Comparison of ENCODE assay signal across 23 cellular contexts in the genomic region with DNA sequence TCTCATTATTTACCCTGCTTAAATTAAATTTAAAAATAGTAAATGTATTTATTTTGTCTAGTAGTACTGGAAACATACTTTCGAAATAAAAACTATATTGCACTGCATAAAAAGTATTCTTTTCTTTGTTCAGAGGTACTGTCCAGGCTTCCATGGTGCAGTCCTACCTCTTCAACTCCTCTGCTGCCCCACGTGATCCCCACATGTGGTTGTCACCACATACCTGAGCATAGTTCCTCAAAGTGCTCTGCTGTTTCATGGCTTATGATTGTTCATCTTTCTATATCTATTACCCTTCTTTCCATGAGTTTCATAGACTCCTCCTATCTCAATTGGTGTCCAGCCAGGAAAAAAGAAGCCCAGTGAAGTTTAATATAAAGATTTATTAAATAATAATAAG.
A peak's percentile ranks its signal among the peaks of the same experiment; 100 is the strongest.
DNase-seq lines count a peak whose midpoint lies in the region; ATAC-seq and TF ChIP-seq lines count a peak whose summit lies in the region.
"Had no signal": no experiment of that assay in that cellular context is flagged by ENCODE, and none has a peak within 500 bp of the region (broad histone marks: within the 10 kb centered on the region; RNA-seq: fewer than 3 reads in every experiment).

No MANE protein-coding gene starts in this region.

- no peaks in the 10 kb centered on the region for H3K9me2 ChIP-seq in Loucy (replicated peaks; ENCODE audit: low read depth, low read length)

- H3K27me3 Mint-ChIP-seq in activated naive CD4-positive, alpha-beta T cell treated with anti-CD3 and anti-CD28 coated beads, Interleukin-2, amount 10 ng/mL, durations not matched to agents 7 days and 5 days: peaks cover 12% of the 10 kb centered on the region
- H3K27me3 Mint-ChIP-seq in activated CD8-positive, alpha-beta T cell treated with anti-CD3 and anti-CD28 coated beads for 36 hours: peaks cover 1% of the 10 kb centered on the region
- H3K27me3 Mint-ChIP-seq in memory B cell: peaks cover 11% of the 10 kb centered on the region

- TF ChIP-seq CTCF in Loucy (conservative IDR thresholded peaks at IDR 0.05; ENCODE audit: low read length): no peak
- TF ChIP-seq CTCF in activated CD8-positive, alpha-beta T cell treated with anti-CD3 and anti-CD28 coated beads for 36 hours (IDR thresholded peaks at IDR 0.05): no peak

- no peaks in the 10 kb centered on the region for H3K36me3 ChIP-seq in Loucy (ENCODE audit: insufficient read depth, low read length)
- H3K36me3 ChIP-seq: HAP-1, neutrophil, right lobe of liver, SJSA1, stomach, thyroid gland had no signal

- POLR2A ChIA-PET in activated CD8-positive, alpha-beta T cell treated with anti-CD3 and anti-CD28 coated beads for 36 hours (lab: Charles Lee): interaction anchor here (1.1 to 5.0 kb wide), 4 partner anchors 547 to 565 kb away, joined by 3 to 21 read pairs (median 4); no protein-coding TSS in a partner anchor

- H3K4me3 Mint-ChIP-seq in activated naive CD4-positive, alpha-beta T cell treated with anti-CD3 and anti-CD28 coated beads, Interleukin-2, amount 10 ng/mL, durations not matched to agents 7 days and 5 days: peak overlapping the region; percentile 61
- peak overlapping the region; percentile 51 for H3K4me3 Mint-ChIP-seq in activated CD8-positive, alpha-beta T cell treated with anti-CD3 and anti-CD28 coated beads for 36 hours
- H3K4me3 Mint-ChIP-seq in memory B cell: no peak overlapping the region
- H3K4me3 Mint-ChIP-seq: CD14-positive monocyte had no signal

- peak; percentile 40 for DNase-seq in activated naive CD4-positive, alpha-beta T cell treated with anti-CD3 and anti-CD28 coated beads, Interleukin-2, amount 10 ng/mL, durations not matched to agents 7 days and 5 days
- DNase-seq in activated naive CD4-positive, alpha-beta T cell treated with Interleukin-2 at 50 U/mL for 16 hours: no peak
- DNase-seq in activated CD8-positive, alpha-beta T cell treated with anti-CD3 and anti-CD28 coated beads for 36 hours: peak; percentile 29
- no peak for DNase-seq in memory B cell (ENCODE audit: low spot score in 2 of 2)
- no peak for DNase-seq in medulla oblongata (ENCODE audit: extremely low spot score)
- DNase-seq in NCI-H345 (lab: John Stamatoyannopoulos, UW): no peak
- no peak for DNase-seq in HT-29 (ENCODE audit: low spot score)
- DNase-seq: activated CD4-positive, alpha-beta T cell treated with anti-CD3 and anti-CD28 coated beads for 48 hours; amniotic stem cell; mesenchymal stem cell; NCI-H1105 treated with DMSO at 0.1 percent for 48 hours; NCI-H1930; right lobe of liver; RPMI8226; stimulated activated CD4-positive, alpha-beta T cell treated with anti-CD3 and anti-CD28 coated beads, Interleukin-12 subunit alpha, Interleukin-12 subunit beta, amount 100 ng/mL, for 4 hours; stomach; thyroid gland had no signal

- H3F3A ChIP-seq in Loucy (ENCODE audit: low read depth): no peaks in the 10 kb centered on the region

- no peak overlapping the region for H3K9ac ChIP-seq in Loucy (ENCODE audit: low read depth, low read length, poor library complexity, severe bottlenecking)

- no peaks in the 10 kb centered on the region for H3K27me3 ChIP-seq in Loucy (ENCODE audit: insufficient read depth, low read length, poor library complexity, severe bottlenecking)
- H3K27me3 ChIP-seq: neutrophil, right lobe of liver, SJSA1, thyroid gland had no signal

- ATAC-seq in activated CD8-positive, alpha-beta T cell treated with anti-CD3 and anti-CD28 coated beads for 36 hours: no peak
- ATAC-seq in memory B cell (ENCODE audit: low read depth): peak; percentile 57
- ATAC-seq: right lobe of liver had no signal

- H3K9me3 ChIP-seq in Loucy (ENCODE audit: insufficient read depth, low read depth, low read length): no peaks in the 10 kb centered on the region
- H3K9me3 ChIP-seq: HAP-1, neutrophil, right lobe of liver, SJSA1, stomach, thyroid gland had no signal

- H3K4me1 Mint-ChIP-seq in activated naive CD4-positive, alpha-beta T cell treated with anti-CD3 and anti-CD28 coated beads, Interleukin-2, amount 10 ng/mL, durations not matched to agents 7 days and 5 days: peaks cover 41% of the 10 kb centered on the region
- H3K4me1 Mint-ChIP-seq in activated CD8-positive, alpha-beta T cell treated with anti-CD3 and anti-CD28 coated beads for 36 hours (ENCODE audit: low read depth): peaks cover 30% of the 10 kb centered on the region
- H3K4me1 Mint-ChIP-seq in memory B cell: no peaks in the 10 kb centered on the region
- H3K4me1 Mint-ChIP-seq: CD14-positive monocyte had no signal

- H4K20me1 ChIP-seq in Loucy (ENCODE audit: insufficient read depth, low read length, poor library complexity, severe bottlenecking): no peaks in the 10 kb centered on the region

- no peaks in the 10 kb centered on the region for H3K36me3 Mint-ChIP-seq in activated naive CD4-positive, alpha-beta T cell treated with anti-CD3 and anti-CD28 coated beads, Interleukin-2, amount 10 ng/mL, durations not matched to agents 7 days and 5 days
- peaks cover 2% of the 10 kb centered on the region for H3K36me3 Mint-ChIP-seq in activated CD8-positive, alpha-beta T cell treated with anti-CD3 and anti-CD28 coated beads for 36 hours (ENCODE audit: low read depth)
- H3K36me3 Mint-ChIP-seq in memory B cell: no peaks in the 10 kb centered on the region
- H3K36me3 Mint-ChIP-seq: CD14-positive monocyte had no signal

- intact Hi-C loops in activated CD8-positive, alpha-beta T cell treated with anti-CD3 and anti-CD28 coated beads for 36 hours (cut with micrococcal nuclease): loop anchor here (5.0 kb wide), 1 partner anchor 556 kb away; no protein-coding TSS in a partner anchor

- H3K4me3 ChIP-seq in Loucy (ENCODE audit: low read length, poor library complexity, severe bottlenecking): no peak overlapping the region
- H3K4me3 ChIP-seq: HAP-1, right lobe of liver, SJSA1, stomach, thyroid gland had no signal

- no peaks in the 10 kb centered on the region for H3K79me2 ChIP-seq in Loucy (ENCODE audit: insufficient read depth, low read length)

- H3K9me3 Mint-ChIP-seq in activated naive CD4-positive, alpha-beta T cell treated with anti-CD3 and anti-CD28 coated beads, Interleukin-2, amount 10 ng/mL, durations not matched to agents 7 days and 5 days: no peaks in the 10 kb centered on the region
- H3K9me3 Mint-ChIP-seq in activated CD8-positive, alpha-beta T cell treated with anti-CD3 and anti-CD28 coated beads for 36 hours: no peaks in the 10 kb centered on the region
- no peaks in the 10 kb centered on the region for H3K9me3 Mint-ChIP-seq in memory B cell
- H3K9me3 Mint-ChIP-seq: CD14-positive monocyte had no signal

- no peak overlapping the region for H2AFZ ChIP-seq in Loucy (ENCODE audit: low read length)

- CTCF ChIA-PET in activated naive CD4-positive, alpha-beta T cell treated with anti-CD3 and anti-CD28 coated beads, Interleukin-2, amount 10 ng/mL, durations not matched to agents 7 days and 5 days (lab: Charles Lee): interaction anchor here (0.6 to 7.0 kb wide), 8 partner anchors 8 to 579 kb away, joined by 3 to 69 read pairs (median 6); no protein-coding TSS in a partner anchor
- CTCF ChIA-PET in activated CD8-positive, alpha-beta T cell treated with anti-CD3 and anti-CD28 coated beads for 36 hours (lab: Charles Lee): interaction anchor here (1.0 to 7.1 kb wide), 16 partner anchors 7 to 579 kb away, joined by 3 to 91 read pairs (median 6); no protein-coding TSS in a partner anchor

- H3K4me2 ChIP-seq in Loucy (ENCODE audit: low read depth, low read length, poor library complexity, severe bottlenecking): peak overlapping the region; percentile 45

- peak overlapping the region; percentile 56 for H3K27ac Mint-ChIP-seq in activated naive CD4-positive, alpha-beta T cell treated with anti-CD3 and anti-CD28 coated beads, Interleukin-2, amount 10 ng/mL, durations not matched to agents 7 days and 5 days
- H3K27ac Mint-ChIP-seq in activated CD8-positive, alpha-beta T cell treated with anti-CD3 and anti-CD28 coated beads for 36 hours: peak overlapping the region; percentile 68
- no peak overlapping the region for H3K27ac Mint-ChIP-seq in memory B cell
- H3K27ac Mint-ChIP-seq: CD14-positive monocyte, progenitor cell of endocrine pancreas had no signal

- H3K4me1 ChIP-seq in Loucy (ENCODE audit: insufficient read depth, low read length, poor library complexity, severe bottlenecking): peaks cover 15% of the 10 kb centered on the region
- H3K4me1 ChIP-seq: HAP-1, right lobe of liver, SJSA1, stomach, thyroid gland had no signal

Comparison
In these comparisons a context has a peak if more than half of its experiments do, and no peak if none do; other contexts are left out.
1. DNase-seq: peak in activated naive CD4-positive, alpha-beta T cell treated with anti-CD3 and anti-CD28 coated beads, Interleukin-2, amount 10 ng/mL, durations not matched to agents 7 days and 5 days (single experiment) and activated CD8-positive, alpha-beta T cell treated with anti-CD3 and anti-CD28 coated beads for 36 hours (single experiment); none in activated naive CD4-positive, alpha-beta T cell treated with Interleukin-2 at 50 U/mL for 16 hours (single experiment), memory B cell (0 of 2), medulla oblongata (single experiment), NCI-H345 (single experiment) and HT-29 (single experiment).